In the genomic region with DNA sequence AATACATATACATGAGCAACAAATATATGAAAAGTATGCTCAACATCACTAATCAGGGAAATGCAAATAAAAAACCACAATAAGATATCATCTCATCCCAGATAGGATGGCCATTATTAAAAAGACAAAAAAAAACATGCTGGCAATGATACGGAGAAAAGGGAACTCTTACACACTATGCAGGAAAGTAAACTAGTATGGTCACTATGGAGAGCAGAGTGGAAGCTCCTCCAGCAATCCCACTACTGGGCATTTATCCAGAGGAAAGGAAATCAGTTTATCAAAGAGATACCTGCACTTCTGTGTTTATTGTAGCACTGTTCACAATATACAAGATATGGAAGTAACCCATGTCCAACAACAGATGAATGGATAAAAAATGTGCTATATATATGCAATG, we compare ENCODE assay signal across 16 cellular contexts.
"Had no signal": no experiment of that assay in that cellular context is flagged by ENCODE, and none has a peak within 500 bp of the region (broad histone marks: within the 10 kb centered on the region; RNA-seq: fewer than 3 reads in every experiment).

No MANE protein-coding gene starts in this region.

- H3K9me3 ChIP-seq: breast epithelium, gastroesophageal sphincter, left lung, ovary, stomach, thoracic aorta, uterus had no signal

- FAIRE-seq: keratinocyte, TTC549 had no signal

- H3K4me3 Mint-ChIP-seq: activated CD4-positive, alpha-beta T cell treated with anti-CD3 and anti-CD28 coated beads, Interleukin-2, amount 10 ng/mL, durations not matched to agents 7 days and 5 days; activated naive CD4-positive, alpha-beta T cell treated with anti-CD3 and anti-CD28 coated beads, Interleukin-2, amount 50 U/mL, for 24 hours had no signal

- H3K27me3 Mint-ChIP-seq: activated CD4-positive, alpha-beta T cell treated with anti-CD3 and anti-CD28 coated beads, Interleukin-2, amount 10 ng/mL, durations not matched to agents 7 days and 5 days; activated naive CD4-positive, alpha-beta T cell treated with anti-CD3 and anti-CD28 coated beads, Interleukin-2, amount 50 U/mL, for 24 hours had no signal

- H3K4me1 Mint-ChIP-seq: activated CD4-positive, alpha-beta T cell treated with anti-CD3 and anti-CD28 coated beads, Interleukin-2, amount 10 ng/mL, durations not matched to agents 7 days and 5 days had no signal

- H3K27me3 ChIP-seq: breast epithelium, gastroesophageal sphincter, left lung, ovary, stomach, uterus had no signal

- H3K36me3 ChIP-seq: breast epithelium, gastroesophageal sphincter, left lung, ovary, stomach, thoracic aorta, uterus had no signal

- H3K27ac Mint-ChIP-seq: activated CD4-positive, alpha-beta T cell treated with anti-CD3 and anti-CD28 coated beads, Interleukin-2, amount 10 ng/mL, durations not matched to agents 7 days and 5 days; activated naive CD4-positive, alpha-beta T cell treated with anti-CD3 and anti-CD28 coated beads, Interleukin-2, amount 50 U/mL, for 24 hours had no signal

- H3K36me3 Mint-ChIP-seq: activated naive CD4-positive, alpha-beta T cell treated with anti-CD3 and anti-CD28 coated beads, Interleukin-2, amount 50 U/mL, for 24 hours had no signal

- DNase-seq: activated CD4-positive, alpha-beta T cell treated with anti-CD3 and anti-CD28 coated beads, Interleukin-2, amount 10 ng/mL, durations not matched to agents 7 days and 5 days; activated CD4-positive, CD25-positive, alpha-beta regulatory T cell; amygdala; left lung; mesendoderm; ovary; stimulated activated CD4-positive, alpha-beta T cell treated with anti-CD3 and anti-CD28 coated beads, Interleukin-15, amount 100 ng/mL, for 24 hours; stimulated activated CD4-positive, alpha-beta T cell treated with anti-CD3 and anti-CD28 coated beads, Interleukin-4, amount 100 ng/mL, for 4 hours; stomach; uterus had no signal

- H3K4me3 ChIP-seq: breast epithelium, gastroesophageal sphincter, left lung, ovary, stomach, thoracic aorta, uterus had no signal

- H3K4me1 ChIP-seq: breast epithelium, left lung, uterus had no signal

- H3K9me3 Mint-ChIP-seq: activated CD4-positive, alpha-beta T cell treated with anti-CD3 and anti-CD28 coated beads, Interleukin-2, amount 10 ng/mL, durations not matched to agents 7 days and 5 days; activated naive CD4-positive, alpha-beta T cell treated with anti-CD3 and anti-CD28 coated beads, Interleukin-2, amount 50 U/mL, for 24 hours had no signal

- H3K27ac ChIP-seq: breast epithelium, gastroesophageal sphincter, left lung, ovary, stomach, thoracic aorta, uterus had no signal
